In the genomic region with DNA sequence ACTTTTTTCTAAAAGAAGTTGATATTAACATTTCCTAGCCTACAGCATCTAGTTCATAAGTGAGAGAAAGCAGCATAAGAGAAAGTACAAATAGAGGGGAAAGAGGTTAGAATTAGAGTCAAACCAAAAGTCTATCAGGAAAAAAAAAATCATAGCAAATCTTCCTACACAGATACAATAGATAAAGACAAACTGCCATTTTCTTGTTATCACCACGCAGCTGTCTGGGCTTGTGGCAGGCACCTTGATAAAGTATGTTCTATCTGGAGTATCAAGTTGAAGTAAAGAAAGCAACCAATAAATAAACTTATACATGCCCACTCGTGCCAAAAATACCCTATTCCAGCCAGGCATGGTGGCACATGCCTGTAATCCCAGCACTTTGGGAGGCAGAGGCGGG, we compare ENCODE assay signal across 25 cellular contexts.
"Had no signal": no experiment of that assay in that cellular context is flagged by ENCODE, and none has a peak within 500 bp of the region (broad histone marks: within the 10 kb centered on the region; RNA-seq: fewer than 3 reads in every experiment).

No MANE protein-coding gene starts in this region.

- H3K4me1 ChIP-seq: breast epithelium had no signal

- DNase-seq: activated CD4-positive, alpha-beta T cell treated with anti-CD3 and anti-CD28 coated beads for 48 hours; activated CD4-positive, alpha-beta T cell treated with anti-CD3 and anti-CD28 coated beads, Interleukin-2, amount 50 U/mL, for 4 hours; activated CD4-positive, CD25-positive, alpha-beta regulatory T cell treated with anti-CD3 and anti-CD28 coated beads, Interleukin-2, amount 50 U/mL, for 72 hours; activated CD8-positive, alpha-beta memory T cell treated with anti-CD3 and anti-CD28 coated beads for 24 hours; activated effector memory CD4-positive, alpha-beta T cell treated with Interleukin-2 at 50 U/mL for 16 hours; activated naive CD4-positive, alpha-beta T cell treated with Interleukin-2 at 50 U/mL for 16 hours; activated T-cell treated with anti-CD3 and anti-CD28 coated beads, Interleukin-2, amount 50 U/mL, for 48 hours; caudate nucleus; MM.1S; NCI-H1105; NCI-H1436; NCI-H1694 treated with DMSO at 0.1 percent for 48 hours; NCI-H2029 treated with DMSO at 0.1 percent for 48 hours; NCI-H345; NCI-H510A; NCI-H526 treated with DMSO at 0.1 percent for 48 hours; NCI-H82; SJCRH30; SW 1271; T-helper 9 cell had no signal

- H3K4me3 ChIP-seq: breast epithelium, SJCRH30 had no signal

- H3K27me3 ChIP-seq: breast epithelium, SJCRH30 had no signal

- H3K36me3 Mint-ChIP-seq: activated naive CD4-positive, alpha-beta T cell treated with anti-CD3 and anti-CD28 coated beads, Interleukin-2, amount 50 U/mL, for 72 hours; WTC11 had no signal

- H3K36me3 ChIP-seq: breast epithelium, SJCRH30 had no signal

- H3K9me3 Mint-ChIP-seq: activated naive CD4-positive, alpha-beta T cell treated with anti-CD3 and anti-CD28 coated beads, Interleukin-2, amount 50 U/mL, for 72 hours; WTC11 had no signal

- H3K27ac Mint-ChIP-seq: activated naive CD4-positive, alpha-beta T cell treated with anti-CD3 and anti-CD28 coated beads, Interleukin-2, amount 50 U/mL, for 72 hours; WTC11 had no signal

- H3K9me3 ChIP-seq: breast epithelium, SJCRH30 had no signal

- H3K27ac ChIP-seq: breast epithelium, SJCRH30 had no signal

- H3K4me3 Mint-ChIP-seq: WTC11 had no signal

- ATAC-seq: activated naive CD4-positive, alpha-beta T cell treated with anti-CD3 and anti-CD28 coated beads, Interleukin-2, amount 50 U/mL, for 72 hours; Right ventricle myocardium inferior; SK-N-SH treated with all-trans-retinoic acid at 6 μM for 48 hours; WTC11 had no signal
